ENCODE assay signal across 8 cellular contexts in the genomic region with DNA sequence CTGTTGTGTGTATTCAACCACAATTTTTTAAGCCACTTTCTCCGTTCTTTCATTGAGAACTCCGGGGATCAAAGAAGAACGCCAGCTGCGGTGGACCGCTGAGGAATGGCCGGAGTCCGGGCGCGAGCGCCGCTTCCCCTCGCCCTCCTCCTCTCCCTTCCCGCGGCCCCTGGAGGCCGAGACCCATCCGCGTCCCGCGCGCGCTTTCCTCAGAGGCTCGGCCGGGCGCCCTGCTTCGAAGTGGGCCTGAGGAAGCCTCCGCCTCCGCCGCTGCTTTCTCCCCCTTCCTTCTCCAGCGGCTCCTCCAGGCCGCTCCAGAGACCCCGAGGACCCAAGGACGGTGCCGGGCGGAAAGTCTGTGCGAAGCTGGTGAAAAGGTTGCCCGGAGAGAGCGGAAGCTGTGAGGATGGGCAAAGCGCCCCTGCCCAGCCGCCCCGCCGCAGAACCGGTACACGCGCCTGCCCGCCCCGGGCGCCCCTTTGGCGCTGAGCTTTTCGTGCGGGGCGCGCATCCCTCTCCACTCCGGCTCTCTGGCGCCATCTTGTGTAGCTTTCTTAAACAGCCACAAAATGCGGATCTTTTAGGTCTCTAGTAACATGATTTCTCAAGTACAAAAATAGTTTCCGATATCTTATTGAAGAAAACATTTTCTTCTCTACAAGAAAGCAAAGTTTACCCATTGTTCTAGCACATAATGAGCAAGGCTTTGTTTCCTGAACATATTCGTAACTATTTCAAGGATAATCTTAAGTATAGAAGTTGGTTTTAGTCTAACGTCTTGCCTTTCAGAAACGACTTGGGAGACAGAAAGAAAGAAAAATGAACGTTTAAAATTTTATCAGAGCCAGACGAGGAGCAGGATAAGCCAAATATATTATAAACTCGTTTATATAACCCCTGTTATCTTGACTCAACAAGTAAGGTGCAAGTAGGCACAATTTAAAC. TPM values are rescaled to one million over a fixed set of nuclear protein-coding genes. Genes with fewer than 3 reads are reported as not detected.
A peak's percentile ranks its signal among the peaks of the same experiment; 100 is the strongest.
DNase-seq lines count a peak whose midpoint lies in the region; ATAC-seq and TF ChIP-seq lines count a peak whose summit lies in the region.

No MANE protein-coding gene starts in this region.

- ATAC-seq in GM21723 (IDR thresholded peaks at IDR 0.05; ENCODE audit: unreplicated experiment), result peak; percentile 94
- ATAC-seq in omental fat pad (ENCODE audit: low FRiP score), result peak; percentile 96

- TF ChIP-seq EP300 in suprapubic skin (IDR thresholded peaks at IDR 0.05), result no peak

- H3K4me2 ChIP-seq in Loucy (ENCODE audit: low read depth, low read length, poor library complexity, severe bottlenecking), result peak overlapping the region; percentile 64

- 2% methylated on average over 62 of the region's 62 CpGs for WGBS in suprapubic skin

- H2AFZ ChIP-seq in Loucy (ENCODE audit: low read length), result peak overlapping the region; percentile 80

- H3F3A ChIP-seq in Loucy (ENCODE audit: low read depth), result no peaks in the 10 kb centered on the region

- no peaks in the 10 kb centered on the region for H3K79me2 ChIP-seq in Loucy (ENCODE audit: insufficient read depth, low read length)

- no peak for TF ChIP-seq POLR2A in suprapubic skin (IDR thresholded peaks at IDR 0.05)

- H3K27ac ChIP-seq in suprapubic skin, result peak overlapping the region; percentile 76

- H3K9me3 ChIP-seq in Loucy (ENCODE audit: insufficient read depth, low read depth, low read length), result no peaks in the 10 kb centered on the region
- H3K9me3 ChIP-seq in suprapubic skin, result no peaks in the 10 kb centered on the region

- H3K36me3 ChIP-seq in Loucy (ENCODE audit: insufficient read depth, low read length) (no peaks in the 10 kb centered on the region), suprapubic skin (no peaks in the 10 kb centered on the region)

- no peaks in the 10 kb centered on the region for H3K9me2 ChIP-seq in Loucy (replicated peaks; ENCODE audit: low read depth, low read length)

- DNase-seq in DMS79 treated with DMSO at 0.1 percent for 48 hours (lab: John Stamatoyannopoulos, UW), result peak; percentile 59
- DNase-seq in SK-N-DZ (ENCODE audit: low spot score), result peak; percentile 81
- DNase-seq in activated naive CD4-positive, alpha-beta T cell treated with anti-CD3 and anti-CD28 coated beads, Interleukin-2, amount 50 U/mL, for 16 hours, result peak; percentile 76
- peak; percentile 71 for DNase-seq in glomerular visceral epithelial cell (ENCODE audit: extremely low spot score)
- peak; percentile 68 for DNase-seq in omental fat pad (ENCODE audit: low spot score)
- DNase-seq in suprapubic skin (ENCODE audit: low spot score in 2 of 2), result peak; percentile 77 to 85

- H4K20me1 ChIP-seq in Loucy (ENCODE audit: insufficient read depth, low read length, poor library complexity, severe bottlenecking), result no peaks in the 10 kb centered on the region

- H3K4me1 ChIP-seq in Loucy (ENCODE audit: insufficient read depth, low read length, poor library complexity, severe bottlenecking), result peaks cover under 1% of the 10 kb centered on the region
- peaks cover 13% of the 10 kb centered on the region for H3K4me1 ChIP-seq in suprapubic skin

- peak; percentile 82 for TF ChIP-seq CTCF in Loucy (conservative IDR thresholded peaks at IDR 0.05; ENCODE audit: low read length)
- TF ChIP-seq CTCF in omental fat pad (IDR thresholded peaks at IDR 0.05), result peak in 2 of 3 donors; percentile 48 to 84
- peak; percentile 87 to 89 for TF ChIP-seq CTCF in suprapubic skin (IDR thresholded peaks at IDR 0.05)

- peak overlapping the region; percentile 32 for H3K9ac ChIP-seq in Loucy (ENCODE audit: low read depth, low read length, poor library complexity, severe bottlenecking)

- H3K27me3 ChIP-seq in Loucy (ENCODE audit: insufficient read depth, low read length, poor library complexity, severe bottlenecking) (no peaks in the 10 kb centered on the region), suprapubic skin (no peaks in the 10 kb centered on the region)

- H3K4me3 ChIP-seq in Loucy (ENCODE audit: low read length, poor library complexity, severe bottlenecking) (peak overlapping the region; percentile 38), suprapubic skin (peak overlapping the region; percentile 61)

RNA-seq across cellular contexts. Expression of a gene that starts 59.2 kb away (rescaled TPM):
- 10.8 and 17.9 TPM in 2 replicates for polyA plus RNA-seq in SK-N-DZ (2014; cell fraction: cytosol; rRNA removed)
- 3.7 and 5.4 TPM in 2 replicates for polyA plus RNA-seq in SK-N-DZ (2014; cell fraction: nucleus; rRNA removed)
- total RNA-seq in omental fat pad (10 to 100 TPM in 2 of 4 donors, 1 to 10 TPM in 2; 3.1 to 17.0 (median 11.1) TPM), suprapubic skin (10 to 100 TPM in 3 of 4 donors, 1 to 10 TPM in 1; 6.2 to 24.0 (median 18.3) TPM)

Comparison
In these comparisons a context has a peak if more than half of its experiments do, and no peak if none do; other contexts are left out.
1. Peak in every context shown above with its lines: DNase-seq, ATAC-seq, H3K4me3 ChIP-seq and H3K27ac ChIP-seq.